In the genomic region with DNA sequence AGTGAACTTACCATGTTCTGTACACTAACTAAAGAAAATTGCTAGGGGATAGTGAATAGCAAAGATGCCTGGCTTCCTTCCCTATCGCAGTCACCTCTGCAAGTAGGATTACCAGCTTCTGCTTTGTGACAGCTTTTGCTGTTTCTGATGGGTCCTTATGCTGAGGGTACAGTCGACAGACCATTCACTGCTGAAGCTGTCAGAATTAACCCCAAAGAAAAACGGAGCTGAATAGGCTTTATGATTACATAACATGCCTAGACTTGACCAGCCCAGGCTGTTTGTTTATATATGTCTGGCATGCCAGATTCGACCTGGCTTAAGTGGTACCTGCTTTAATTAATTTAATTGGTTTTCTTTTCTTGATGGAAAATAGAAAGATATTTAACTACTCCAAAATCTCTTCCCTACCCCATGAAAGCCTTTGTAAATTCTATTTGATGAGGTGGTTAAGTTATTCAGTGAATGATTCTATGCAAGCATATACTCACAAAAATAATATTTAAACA, we compare ENCODE assay signal across 2 cellular contexts.
TF ChIP-seq lines count a peak whose summit lies in the region.

No MANE protein-coding gene starts in this region.

TF ChIP-seq in GM23338, 12 proteins besides CTCF, POLR2A, EP300 and RAD21:
- TF ChIP-seq EZH2 (IDR thresholded peaks at IDR 0.05; ENCODE audit: low read depth, unreplicated experiment) (no peak), POLR2AphosphoS5 (IDR thresholded peaks at IDR 0.05; ENCODE audit: low read depth) (no peak), ZNF114 (CRISPR knock-in tag; IDR thresholded peaks at IDR 0.05) (no peak), JUNB (IDR thresholded peaks at IDR 0.05; ENCODE audit: unreplicated experiment) (no peak), CREB1 (CRISPR knock-in tag; IDR thresholded peaks at IDR 0.05; ENCODE audit: low read depth) (no peak)
- TF ChIP-seq, protein P1, sequence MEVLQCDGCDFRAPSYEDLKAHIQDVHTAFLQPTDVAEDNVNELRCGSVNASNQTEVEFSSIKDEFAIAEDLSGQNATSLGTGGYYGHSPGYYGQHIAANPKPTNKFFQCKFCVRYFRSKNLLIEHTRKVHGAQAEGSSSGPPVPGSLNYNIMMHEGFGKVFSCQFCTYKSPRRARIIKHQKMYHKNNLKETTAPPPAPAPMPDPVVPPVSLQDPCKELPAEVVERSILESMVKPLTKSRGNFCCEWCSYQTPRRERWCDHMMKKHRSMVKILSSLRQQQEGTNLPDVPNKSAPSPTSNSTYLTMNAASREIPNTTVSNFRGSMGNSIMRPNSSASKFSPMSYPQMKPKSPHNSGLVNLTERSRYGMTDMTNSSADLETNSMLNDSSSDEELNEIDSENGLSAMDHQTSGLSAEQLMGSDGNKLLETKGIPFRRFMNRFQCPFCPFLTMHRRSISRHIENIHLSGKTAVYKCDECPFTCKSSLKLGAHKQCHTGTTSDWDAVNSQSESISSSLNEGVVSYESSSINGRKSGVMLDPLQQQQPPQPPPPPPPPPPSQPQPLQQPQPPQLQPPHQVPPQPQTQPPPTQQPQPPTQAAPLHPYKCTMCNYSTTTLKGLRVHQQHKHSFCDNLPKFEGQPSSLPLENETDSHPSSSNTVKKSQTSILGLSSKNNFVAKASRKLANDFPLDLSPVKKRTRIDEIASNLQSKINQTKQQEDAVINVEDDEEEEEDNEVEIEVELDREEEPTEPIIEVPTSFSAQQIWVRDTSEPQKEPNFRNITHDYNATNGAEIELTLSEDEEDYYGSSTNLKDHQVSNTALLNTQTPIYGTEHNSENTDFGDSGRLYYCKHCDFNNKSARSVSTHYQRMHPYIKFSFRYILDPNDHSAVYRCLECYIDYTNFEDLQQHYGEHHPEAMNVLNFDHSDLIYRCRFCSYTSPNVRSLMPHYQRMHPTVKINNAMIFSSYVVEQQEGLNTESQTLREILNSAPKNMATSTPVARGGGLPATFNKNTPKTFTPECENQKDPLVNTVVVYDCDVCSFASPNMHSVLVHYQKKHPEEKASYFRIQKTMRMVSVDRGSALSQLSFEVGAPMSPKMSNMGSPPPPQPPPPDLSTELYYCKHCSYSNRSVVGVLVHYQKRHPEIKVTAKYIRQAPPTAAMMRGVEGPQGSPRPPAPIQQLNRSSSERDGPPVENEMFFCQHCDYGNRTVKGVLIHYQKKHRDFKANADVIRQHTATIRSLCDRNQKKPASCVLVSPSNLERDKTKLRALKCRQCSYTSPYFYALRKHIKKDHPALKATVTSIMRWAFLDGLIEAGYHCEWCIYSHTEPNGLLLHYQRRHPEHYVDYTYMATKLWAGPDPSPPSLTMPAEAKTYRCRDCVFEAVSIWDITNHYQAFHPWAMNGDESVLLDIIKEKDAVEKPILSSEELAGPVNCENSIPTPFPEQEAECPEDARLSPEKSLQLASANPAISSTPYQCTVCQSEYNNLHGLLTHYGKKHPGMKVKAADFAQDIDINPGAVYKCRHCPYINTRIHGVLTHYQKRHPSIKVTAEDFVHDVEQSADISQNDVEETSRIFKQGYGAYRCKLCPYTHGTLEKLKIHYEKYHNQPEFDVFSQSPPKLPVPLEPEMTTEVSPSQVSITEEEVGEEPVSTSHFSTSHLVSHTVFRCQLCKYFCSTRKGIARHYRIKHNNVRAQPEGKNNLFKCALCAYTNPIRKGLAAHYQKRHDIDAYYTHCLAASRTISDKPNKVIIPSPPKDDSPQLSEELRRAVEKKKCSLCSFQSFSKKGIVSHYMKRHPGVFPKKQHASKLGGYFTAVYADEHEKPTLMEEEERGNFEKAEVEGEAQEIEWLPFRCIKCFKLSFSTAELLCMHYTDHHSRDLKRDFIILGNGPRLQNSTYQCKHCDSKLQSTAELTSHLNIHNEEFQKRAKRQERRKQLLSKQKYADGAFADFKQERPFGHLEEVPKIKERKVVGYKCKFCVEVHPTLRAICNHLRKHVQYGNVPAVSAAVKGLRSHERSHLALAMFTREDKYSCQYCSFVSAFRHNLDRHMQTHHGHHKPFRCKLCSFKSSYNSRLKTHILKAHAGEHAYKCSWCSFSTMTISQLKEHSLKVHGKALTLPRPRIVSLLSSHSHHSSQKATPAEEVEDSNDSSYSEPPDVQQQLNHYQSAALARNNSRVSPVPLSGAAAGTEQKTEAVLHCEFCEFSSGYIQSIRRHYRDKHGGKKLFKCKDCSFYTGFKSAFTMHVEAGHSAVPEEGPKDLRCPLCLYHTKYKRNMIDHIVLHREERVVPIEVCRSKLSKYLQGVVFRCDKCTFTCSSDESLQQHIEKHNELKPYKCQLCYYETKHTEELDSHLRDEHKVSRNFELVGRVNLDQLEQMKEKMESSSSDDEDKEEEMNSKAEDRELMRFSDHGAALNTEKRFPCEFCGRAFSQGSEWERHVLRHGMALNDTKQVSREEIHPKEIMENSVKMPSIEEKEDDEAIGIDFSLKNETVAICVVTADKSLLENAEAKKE (CRISPR knock-in tag; IDR thresholded peaks at IDR 0.05) = no peak
- TF ChIP-seq, protein P2, sequence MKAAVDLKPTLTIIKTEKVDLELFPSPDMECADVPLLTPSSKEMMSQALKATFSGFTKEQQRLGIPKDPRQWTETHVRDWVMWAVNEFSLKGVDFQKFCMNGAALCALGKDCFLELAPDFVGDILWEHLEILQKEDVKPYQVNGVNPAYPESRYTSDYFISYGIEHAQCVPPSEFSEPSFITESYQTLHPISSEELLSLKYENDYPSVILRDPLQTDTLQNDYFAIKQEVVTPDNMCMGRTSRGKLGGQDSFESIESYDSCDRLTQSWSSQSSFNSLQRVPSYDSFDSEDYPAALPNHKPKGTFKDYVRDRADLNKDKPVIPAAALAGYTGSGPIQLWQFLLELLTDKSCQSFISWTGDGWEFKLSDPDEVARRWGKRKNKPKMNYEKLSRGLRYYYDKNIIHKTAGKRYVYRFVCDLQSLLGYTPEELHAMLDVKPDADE (IDR thresholded peaks at IDR 0.05) = no peak

TF ChIP-seq in SK-N-SH, 30 proteins besides CTCF, POLR2A, EP300 and RAD21:
- TF ChIP-seq SIN3A (IDR thresholded peaks at IDR 0.05; ENCODE audit: borderline replicate concordance, low read depth, low read length) = no peak
- no peak for TF ChIP-seq GATA2 (CRISPR knock-in tag; IDR thresholded peaks at IDR 0.05)
- TF ChIP-seq, protein P3, sequence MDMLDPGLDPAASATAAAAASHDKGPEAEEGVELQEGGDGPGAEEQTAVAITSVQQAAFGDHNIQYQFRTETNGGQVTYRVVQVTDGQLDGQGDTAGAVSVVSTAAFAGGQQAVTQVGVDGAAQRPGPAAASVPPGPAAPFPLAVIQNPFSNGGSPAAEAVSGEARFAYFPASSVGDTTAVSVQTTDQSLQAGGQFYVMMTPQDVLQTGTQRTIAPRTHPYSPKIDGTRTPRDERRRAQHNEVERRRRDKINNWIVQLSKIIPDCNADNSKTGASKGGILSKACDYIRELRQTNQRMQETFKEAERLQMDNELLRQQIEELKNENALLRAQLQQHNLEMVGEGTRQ (IDR thresholded peaks at IDR 0.05; ENCODE audit: borderline replicate concordance, low read depth, low read length) = no peak
- TF ChIP-seq POLR2AphosphoS5 (IDR thresholded peaks at IDR 0.05; ENCODE audit: low read depth, low read length) = no peak
- no peak for TF ChIP-seq JUND (IDR thresholded peaks at IDR 0.05)
- no peak for TF ChIP-seq EZH2phosphoT487 (IDR thresholded peaks at IDR 0.05; ENCODE audit: borderline replicate concordance, low read depth)
- no peak for TF ChIP-seq RXRA (IDR thresholded peaks at IDR 0.05; ENCODE audit: borderline replicate concordance, low read depth)
- TF ChIP-seq MXI1 (IDR thresholded peaks at IDR 0.05; ENCODE audit: low read depth, low read length) = no peak
- TF ChIP-seq TCF12 (IDR thresholded peaks at IDR 0.05) = no peak
- TF ChIP-seq FOXJ3 (CRISPR knock-in tag; IDR thresholded peaks at IDR 0.05) = no peak
- TF ChIP-seq CHD2 (IDR thresholded peaks at IDR 0.05; ENCODE audit: low read length, partially characterized antibody) = no peak
